ENCODE assay signal across 16 cellular contexts in the genomic region with DNA sequence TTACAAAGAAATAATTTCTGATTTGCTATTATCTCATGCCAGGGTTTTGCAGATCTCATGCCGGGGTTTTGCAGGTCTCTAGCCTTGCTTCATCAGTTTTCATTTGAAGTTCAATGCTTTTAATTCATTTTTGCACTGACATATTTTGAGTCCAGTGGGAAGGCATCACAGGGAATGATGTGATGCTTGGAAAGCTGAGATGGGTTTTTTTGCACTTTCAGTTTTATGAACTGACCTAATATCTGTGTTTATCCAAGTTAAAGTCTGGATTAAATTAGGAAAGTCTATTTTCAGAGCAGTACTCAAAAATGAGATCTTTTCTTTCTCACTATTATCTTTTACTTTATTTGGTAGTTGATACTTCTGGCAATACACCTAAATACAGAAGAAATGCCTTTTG. TPM values are rescaled to one million over a fixed set of nuclear protein-coding genes. Genes with fewer than 3 reads are reported as not detected.
"Had no signal": no experiment of that assay in that cellular context is flagged by ENCODE, and none has a peak within 500 bp of the region (broad histone marks: within the 10 kb centered on the region; RNA-seq: fewer than 3 reads in every experiment).

No MANE protein-coding gene starts in this region.

- H3K9ac ChIP-seq: neural progenitor cell had no signal

- FAIRE-seq: astrocyte, frontal cortex, small intestine had no signal

- H3K4me2 ChIP-seq: neural progenitor cell had no signal

- H3K36me3 ChIP-seq: neural progenitor cell had no signal

- ATAC-seq: activated CD8-positive, alpha-beta T cell treated with anti-CD3 and anti-CD28 coated beads, Interleukin-2, amount 10 ng/mL, durations not matched to agents 7 days and 5 days; effector memory CD8-positive, alpha-beta T cell; naive thymus-derived CD4-positive, alpha-beta T cell; stimulated activated naive CD8-positive, alpha-beta T cell treated with anti-CD3 and anti-CD28 coated beads, Interleukin-15, amount 100 ng/mL, for 72 hours had no signal

- H3K4me3 ChIP-seq: breast epithelium, neural progenitor cell had no signal

- H3K27ac ChIP-seq: neural progenitor cell had no signal

- H3K9me3 ChIP-seq: breast epithelium had no signal

- H3K27me3 ChIP-seq: breast epithelium, neural progenitor cell had no signal

- H3K4me1 ChIP-seq: breast epithelium, neural progenitor cell had no signal

- DNase-seq: activated CD4-positive, alpha-beta T cell treated with anti-CD3 and anti-CD28 coated beads, Interleukin-2, amount 10 ng/mL, durations not matched to agents 24 days and 14 days; activated CD8-positive, alpha-beta T cell treated with anti-CD3 and anti-CD28 coated beads, Interleukin-2, amount 10 ng/mL, durations not matched to agents 7 days and 5 days; activated naive CD4-positive, alpha-beta T cell treated with Interleukin-2 at 50 U/mL for 16 hours; activated T-cell treated with anti-CD3 and anti-CD28 coated beads, Interleukin-2, amount 50 U/mL, for 24 hours; effector memory CD8-positive, alpha-beta T cell; immature natural killer cell; kidney glomerular epithelial cell; naive thymus-derived CD4-positive, alpha-beta T cell; right cardiac atrium; small intestine; stimulated activated CD4-positive, alpha-beta T cell treated with anti-CD3 and anti-CD28 coated beads, Interleukin-4, amount 100 ng/mL, for 1 hour; stimulated activated naive CD8-positive, alpha-beta T cell treated with anti-CD3 and anti-CD28 coated beads, Interleukin-15, amount 100 ng/mL, for 72 hours had no signal

RNA-seq across cellular contexts. Expression of gene REP15, which starts 23.6 kb away (rescaled TPM):
- polyA plus RNA-seq: immature natural killer cell; naive thymus-derived CD4-positive, alpha-beta T cell had no signal
